ENCODE assay signal across 1 cellular context in genomic region chr16:28846080-28846932, GRCh38.
TF ChIP-seq lines count a peak whose summit lies in the region.

Gene TUFM (minus strand): TSS chr16:28846348. CDS start chr16:28846269, 79 bp downstream.

TF ChIP-seq in HepG2, 621 proteins besides CTCF, POLR2A, EP300 and RAD21 (continued from another document and continues in another):
- TF ChIP-seq SP1 (IDR thresholded peaks at IDR 0.05) (no peak), SP1 (CRISPR knock-in tag; IDR thresholded peaks at IDR 0.05) (peak; percentile 89), SRY (CRISPR knock-in tag; IDR thresholded peaks at IDR 0.05) (peak; percentile 97), ZBTB49 (CRISPR knock-in tag; IDR thresholded peaks at IDR 0.05; ENCODE audit: borderline replicate concordance) (no peak), BRD4 (CRISPR knock-in tag; IDR thresholded peaks at IDR 0.05) (peak; percentile 81; the same call in 1 of the 2 replicates), HCFC1 (IDR thresholded peaks at IDR 0.05; ENCODE audit: low read depth, low read length) (peak; percentile 88), PCBP1 (IDR thresholded peaks at IDR 0.05; ENCODE audit: borderline replicate concordance, low read depth, low read length) (peak; percentile 95; the same call in 1 of the 2 replicates), PAF1 (CRISPR knock-in tag; IDR thresholded peaks at IDR 0.05) (no peak), CEBPZ (IDR thresholded peaks at IDR 0.05; ENCODE audit: low read length) (no peak), ZFP36 (IDR thresholded peaks at IDR 0.05; ENCODE audit: borderline replicate concordance, low read depth, low read length, partially characterized antibody) (no peak), ZNF296 (CRISPR knock-in tag; conservative IDR thresholded peaks at IDR 0.05) (no peak; the same call in 1 of the 2 replicates), ZNF546 (CRISPR knock-in tag; conservative IDR thresholded peaks at IDR 0.05) (0 out of 2 replicates have a peak, but pooled peaks have one; percentile 45), TGIF2 (CRISPR knock-in tag; IDR thresholded peaks at IDR 0.05) (peak; percentile 94), ZNF770 (CRISPR knock-in tag; IDR thresholded peaks at IDR 0.05) (peak; percentile 72; the same call in 1 of the 2 replicates), ZMAT3 (CRISPR knock-in tag; conservative IDR thresholded peaks at IDR 0.05) (peak; percentile 94), FOXA1 (IDR thresholded peaks at IDR 0.05) (no peak), FOXA1 (CRISPR knock-in tag; IDR thresholded peaks at IDR 0.05) (no peak), NFYB (CRISPR knock-in tag; IDR thresholded peaks at IDR 0.05) (peak; percentile 78), ZBTB46 (CRISPR knock-in tag; IDR thresholded peaks at IDR 0.05; ENCODE audit: borderline replicate concordance) (no peak), RBFOX2 (IDR thresholded peaks at IDR 0.05; ENCODE audit: low read depth, low read length) (peak; percentile 98), GTF3A (CRISPR knock-in tag; conservative IDR thresholded peaks at IDR 0.05) (0 out of 2 replicates have a peak, but pooled peaks have one; percentile 33), ZNF33A (CRISPR knock-in tag; IDR thresholded peaks at IDR 0.05; ENCODE audit: borderline replicate concordance) (peak; percentile 89; the same call in 1 of the 2 replicates), TFAP4 (IDR thresholded peaks at IDR 0.05; ENCODE audit: borderline replicate concordance, low read depth) (peak; percentile 46), RFX3 (CRISPR knock-in tag; IDR thresholded peaks at IDR 0.05) (peak; percentile 31), POLR2AphosphoS2 (IDR thresholded peaks at IDR 0.05; ENCODE audit: low read depth, low read length) (no peak), MEIS2 (CRISPR knock-in tag; IDR thresholded peaks at IDR 0.05) (peak; percentile 25; the same call in 1 of the 2 replicates), KAT7 (CRISPR knock-in tag; IDR thresholded peaks at IDR 0.05; ENCODE audit: borderline replicate concordance) (peak; percentile 55; the same call in 1 of the 2 replicates), MLX (CRISPR knock-in tag; IDR thresholded peaks at IDR 0.05) (no peak), ZFP91 (CRISPR knock-in tag; IDR thresholded peaks at IDR 0.05; ENCODE audit: borderline replicate concordance) (peak; percentile 96), ZHX1 (CRISPR knock-in tag; IDR thresholded peaks at IDR 0.05; ENCODE audit: low read depth) (peak; percentile 92), E2F1 (CRISPR knock-in tag; IDR thresholded peaks at IDR 0.05) (peak; percentile 80; the same call in 1 of the 2 replicates), MIER3 (CRISPR knock-in tag; IDR thresholded peaks at IDR 0.05; ENCODE audit: borderline replicate concordance) (peak; percentile 93; the same call in 1 of the 2 replicates), ARNT (IDR thresholded peaks at IDR 0.05) (no peak), KLF6 (CRISPR knock-in tag; IDR thresholded peaks at IDR 0.05) (no peak; the same call in 1 of the 2 replicates), MAZ (IDR thresholded peaks at IDR 0.05; ENCODE audit: borderline replicate concordance, low read depth, low read length) (peak; percentile 94), MAZ (CRISPR knock-in tag; IDR thresholded peaks at IDR 0.05; ENCODE audit: low read depth) (peak; percentile 99), ZNF446 (CRISPR knock-in tag; IDR thresholded peaks at IDR 0.05) (peak; percentile 2; the same call in 1 of the 2 replicates), ZNF468 (CRISPR knock-in tag; IDR thresholded peaks at IDR 0.05) (no peak), HOXA5 (CRISPR knock-in tag; IDR thresholded peaks at IDR 0.05) (peak; percentile 98), ZSCAN25 (CRISPR knock-in tag; IDR thresholded peaks at IDR 0.05) (0 out of 2 replicates have a peak, but pooled peaks have one; percentile 37), ZNF879 (CRISPR knock-in tag; IDR thresholded peaks at IDR 0.05) (0 out of 2 replicates have a peak, but pooled peaks have one; percentile 57), NRL (CRISPR knock-in tag; IDR thresholded peaks at IDR 0.05; ENCODE audit: borderline replicate concordance) (peak; percentile 61), ZNF3 (CRISPR knock-in tag; IDR thresholded peaks at IDR 0.05) (peak; percentile 75; the same call in 1 of the 2 replicates), ZNF709 (CRISPR knock-in tag; IDR thresholded peaks at IDR 0.05) (peak; percentile 94), MED8 (CRISPR knock-in tag; IDR thresholded peaks at IDR 0.05; ENCODE audit: insufficient replicate concordance) (peak; percentile 58)
